In genomic region chr17:71441098-71441497, GRCh38 we compare ENCODE assay signal across 15 cellular contexts.
DNase-seq lines count a peak whose midpoint lies in the region; ATAC-seq and TF ChIP-seq lines count a peak whose summit lies in the region.
"Had no signal": no experiment of that assay in that cellular context is flagged by ENCODE, and none has a peak within 500 bp of the region (broad histone marks: within the 10 kb centered on the region; RNA-seq: fewer than 3 reads in every experiment).

No MANE protein-coding gene starts in this region.

- intact Hi-C loops in A673 (cut with micrococcal nuclease; ENCODE audit: unreplicated experiment), result no loop called here

- no peaks in the 10 kb centered on the region for H3K27me3 ChIP-seq in adipocyte (replicated peaks; ENCODE audit: control insufficient read depth, insufficient read depth, low read length)
- H3K27me3 ChIP-seq in hepatocyte, result no peaks in the 10 kb centered on the region
- no peaks in the 10 kb centered on the region for H3K27me3 ChIP-seq in A673 (replicated peaks; ENCODE audit: insufficient read depth, low read depth, low read length, poor library complexity)
- H3K27me3 ChIP-seq: transverse colon had no signal

- H3K9me3 ChIP-seq in adipocyte (ENCODE audit: control insufficient read depth, low read length), result no peaks in the 10 kb centered on the region
- H3K9me3 ChIP-seq in hepatocyte (ENCODE audit: low read depth), result no peaks in the 10 kb centered on the region
- H3K9me3 ChIP-seq in A673 (ENCODE audit: low read depth, low read length, poor library complexity, severe bottlenecking), result no peaks in the 10 kb centered on the region
- H3K9me3 ChIP-seq: transverse colon had no signal

- no peak overlapping the region for H3K9ac ChIP-seq in adipocyte (ENCODE audit: low read length)
- H3K9ac ChIP-seq: parathyroid adenoma had no signal

- 76% methylated on average over 6 of the region's 6 CpGs for WGBS in hepatocyte (ENCODE audit: low lambda C conversion rate, missing lambda C conversion rate)

- H3K4me2 ChIP-seq in hepatocyte, result no peak overlapping the region

- in situ Hi-C loops in ACHN (cut with HindIII; ENCODE audit: low pct_ligation_motif_present, low pct_unique_long_range_greater_than_20kb, low sequenced_read_pairs), result no loop called here

- no peaks in the 10 kb centered on the region for H3K79me2 ChIP-seq in hepatocyte
- H3K79me2 ChIP-seq: parathyroid adenoma had no signal

- DNase-seq in ACHN (peak; percentile 73), HEK293T (ENCODE audit: extremely low spot score) (peak; percentile 14), adipocyte (ENCODE audit: low read depth) (peak; percentile 57), hepatocyte (ENCODE audit: low spot score) (peak; percentile 47), A673 (ENCODE audit: low spot score) (no peak), cortex of kidney (lab: John Stamatoyannopoulos, UW) (no peak)
- DNase-seq: activated CD8-positive, alpha-beta T cell treated with anti-CD3 and anti-CD28 coated beads for 36 hours; activated naive CD8-positive, alpha-beta T cell treated with anti-CD3 and anti-CD28 coated beads, Interleukin-2, amount 10 ng/mL, durations not matched to agents 7 days and 5 days; CD4-positive, CD25-positive, alpha-beta regulatory T cell; NCI-H345; transverse colon had no signal

- H3K9me2 ChIP-seq in hepatocyte (replicated peaks; ENCODE audit: insufficient read depth), result no peaks in the 10 kb centered on the region

- TF ChIP-seq CTCF in hepatocyte (IDR thresholded peaks at IDR 0.05; ENCODE audit: poor library complexity), result no peak
- no peak for TF ChIP-seq CTCF in A673 (conservative IDR thresholded peaks at IDR 0.05; ENCODE audit: low read depth, low read length)

- POLR2A ChIA-PET in HEK293T (lab: Yijun Ruan, JAX) (interaction anchor here (0.7 to 2.6 kb wide), 16 partner anchors 8 to 680 kb away, joined by 3 to 15 read pairs (median 4); partner anchors contain the start of gene SOX9), A673 (lab: Charles Lee; ENCODE audit: low non-redundant PET) (no interaction called here)

- peaks cover 25% of the 10 kb centered on the region for H3K4me1 ChIP-seq in adipocyte (ENCODE audit: control insufficient read depth, insufficient read depth, low read length)
- peaks cover 13% of the 10 kb centered on the region for H3K4me1 ChIP-seq in hepatocyte (ENCODE audit: insufficient read depth)
- H3K4me1 ChIP-seq in A673 (ENCODE audit: insufficient read depth, low read length, poor library complexity, severe bottlenecking), result no peaks in the 10 kb centered on the region
- H3K4me1 ChIP-seq: parathyroid adenoma, transverse colon had no signal

- ATAC-seq in HG03460 (IDR thresholded peaks at IDR 0.05; ENCODE audit: unreplicated experiment), result no peak
- no peak for ATAC-seq in HG02981 (IDR thresholded peaks at IDR 0.05; ENCODE audit: unreplicated experiment)
- ATAC-seq: activated CD8-positive, alpha-beta T cell treated with anti-CD3 and anti-CD28 coated beads for 36 hours; left lobe of liver had no signal

- no peak overlapping the region for H3K4me3 ChIP-seq in adipocyte (ENCODE audit: low read length)
- H3K4me3 ChIP-seq in hepatocyte, result no peak overlapping the region
- no peak overlapping the region for H3K4me3 ChIP-seq in A673 (ENCODE audit: low read depth, low read length, poor library complexity, severe bottlenecking)
- H3K4me3 ChIP-seq: transverse colon had no signal

- no TSS peak for BruUV-seq in A673 (replicated peaks; lab: Mats Ljungman, UMichigan)

- H3K27ac ChIP-seq in hepatocyte (peak overlapping the region; percentile 10), A673 (ENCODE audit: low read depth, low read length, poor library complexity, severe bottlenecking) (no peak overlapping the region)
- H3K27ac ChIP-seq: parathyroid adenoma, transverse colon had no signal

- H3K36me3 ChIP-seq in adipocyte (ENCODE audit: control insufficient read depth, insufficient read depth, low read length, severe bottlenecking) (no peaks in the 10 kb centered on the region), hepatocyte (replicated peaks; ENCODE audit: insufficient read depth, low read depth) (no peaks in the 10 kb centered on the region), A673 (ENCODE audit: insufficient read depth, low read length, poor library complexity, severe bottlenecking) (no peaks in the 10 kb centered on the region)
- H3K36me3 ChIP-seq: transverse colon had no signal

- H2AFZ ChIP-seq in hepatocyte, result no peak overlapping the region
- H2AFZ ChIP-seq: parathyroid adenoma had no signal

- CTCF ChIA-PET in HEK293T (lab: Yijun Ruan, JAX), result interaction anchor here (1.2 kb wide), 1 partner anchor 20 kb away, joined by 3 read pairs; no protein-coding TSS in a partner anchor
- CTCF ChIA-PET in A673 (lab: Charles Lee), result no interaction called here

- no peaks in the 10 kb centered on the region for H4K20me1 ChIP-seq in hepatocyte (ENCODE audit: insufficient read depth, poor library complexity, severe bottlenecking)

TF ChIP-seq in HEK293T, 16 proteins besides CTCF, POLR2A, EP300 and RAD21:
- TF ChIP-seq ARNT (IDR thresholded peaks at IDR 0.05), result no peak
- TF ChIP-seq NFRKB (IDR thresholded peaks at IDR 0.05), result no peak
- no peak for TF ChIP-seq PKNOX1 (IDR thresholded peaks at IDR 0.05)
- TF ChIP-seq FOXK2 (IDR thresholded peaks at IDR 0.05), result no peak
- TF ChIP-seq ZNF384 (IDR thresholded peaks at IDR 0.05), result no peak
- TF ChIP-seq HDGF (IDR thresholded peaks at IDR 0.05; ENCODE audit: borderline replicate concordance), result no peak
TF ChIP-seq in HEK293T: peak in this region for 0.

Comparison
In these comparisons a context has a peak if more than half of its experiments do, and no peak if none do; other contexts are left out.
1. DNase-seq: peak in ACHN (single experiment), HEK293T (single experiment), adipocyte (single experiment) and hepatocyte (single experiment); none in A673 (single experiment) and cortex of kidney (single experiment).